In the genomic region with DNA sequence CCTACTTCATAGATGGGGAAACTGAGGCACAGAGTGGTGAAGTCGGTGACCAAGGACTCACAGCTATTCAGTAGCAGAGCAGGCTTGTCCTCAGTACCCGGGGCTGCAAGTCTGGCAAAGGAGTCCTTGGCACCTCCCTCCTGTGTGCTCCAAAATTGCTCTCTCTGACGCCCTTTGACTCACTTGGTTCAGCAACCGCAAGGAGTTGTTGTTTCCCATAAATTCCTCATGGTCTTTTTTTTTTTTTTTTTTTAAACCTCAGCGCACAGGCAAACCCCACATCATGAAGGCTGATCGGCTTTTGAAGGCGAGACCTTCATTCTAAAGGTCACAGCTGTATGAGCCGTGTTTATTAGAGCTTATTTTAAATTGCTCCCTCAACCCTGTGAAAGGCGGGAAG, we compare ENCODE assay signal across 14 cellular contexts.
DNase-seq lines count a peak whose midpoint lies in the region; ATAC-seq and TF ChIP-seq lines count a peak whose summit lies in the region.
"Had no signal": no experiment of that assay in that cellular context is flagged by ENCODE, and none has a peak within 500 bp of the region (broad histone marks: within the 10 kb centered on the region; RNA-seq: fewer than 3 reads in every experiment).

No MANE protein-coding gene starts in this region.

- DNase-seq in LHCN-M2 (ENCODE audit: low read depth) = peak; percentile 52
- peak; percentile 96 for DNase-seq in MCF 10A (ENCODE audit: unreplicated experiment)
- no peak for DNase-seq in left colon
- DNase-seq in vagina (ENCODE audit: extremely low spot score in 2 of 2) = no peak
- no peak for DNase-seq in NCI-H1417 treated with DMSO at 0.1 percent for 48 hours (lab: John Stamatoyannopoulos, UW)
- DNase-seq: activated CD4-positive, alpha-beta T cell treated with anti-CD3 and anti-CD28 coated beads, Interleukin-2, amount 50 U/mL, for 48 hours; activated naive CD4-positive, alpha-beta T cell treated with anti-CD3 and anti-CD28 coated beads for 36 hours; DMS79; effector CD8-positive, alpha-beta T cell; Karpas-422; NCI-H524 treated with DMSO at 0.1 percent for 48 hours had no signal

- TF ChIP-seq POLR2A in vagina (IDR thresholded peaks at IDR 0.05) = no peak

- peaks cover 25% of the 10 kb centered on the region for H3K4me1 ChIP-seq in vagina

- ATAC-seq in left colon (peak; percentile 43), HG03439 (IDR thresholded peaks at IDR 0.05; ENCODE audit: unreplicated experiment) (no peak), GM21717 (IDR thresholded peaks at IDR 0.05; ENCODE audit: unreplicated experiment) (no peak)

- TF ChIP-seq CTCF in MCF 10A (IDR thresholded peaks at IDR 0.05; ENCODE audit: unreplicated experiment) (no peak), vagina (IDR thresholded peaks at IDR 0.05) (no peak)

- peaks cover 53% of the 10 kb centered on the region for H3K4me1 Mint-ChIP-seq in MCF 10A (ENCODE audit: insufficient read depth, unreplicated experiment)

- CTCF ChIA-PET in MCF 10A (lab: Yijun Ruan, JAX) = interaction anchor here (0.7 to 2.7 kb wide), 10 partner anchors 12 to 154 kb away, joined by 3 to 17 read pairs (median 4); no protein-coding TSS in a partner anchor

- no peaks in the 10 kb centered on the region for H3K36me3 Mint-ChIP-seq in MCF 10A (ENCODE audit: insufficient read depth, unreplicated experiment)

- H3K4me3 ChIP-seq in vagina = no peak overlapping the region

- peak overlapping the region; percentile 91 for H3K27ac Mint-ChIP-seq in MCF 10A (ENCODE audit: low read depth, unreplicated experiment)
- H3K27ac Mint-ChIP-seq: activated naive CD4-positive, alpha-beta T cell treated with anti-CD3 and anti-CD28 coated beads for 36 hours had no signal

- H3K9me3 ChIP-seq in vagina = no peaks in the 10 kb centered on the region

- peaks cover 8% of the 10 kb centered on the region for H3K9me3 Mint-ChIP-seq in MCF 10A (ENCODE audit: unreplicated experiment)
- H3K9me3 Mint-ChIP-seq: activated naive CD4-positive, alpha-beta T cell treated with anti-CD3 and anti-CD28 coated beads for 36 hours; neural crest cell had no signal

- H3K27me3 ChIP-seq in vagina = no peaks in the 10 kb centered on the region

- no peaks in the 10 kb centered on the region for H3K36me3 ChIP-seq in vagina

- H3K27me3 Mint-ChIP-seq in MCF 10A (ENCODE audit: insufficient read depth, unreplicated experiment) = no peaks in the 10 kb centered on the region

- H3K27ac ChIP-seq in vagina = peak overlapping the region; percentile 68

- POLR2A ChIA-PET in MCF 10A (lab: Yijun Ruan, JAX) = interaction anchor here (0.6 to 6.0 kb wide), 33 partner anchors 12 to 625 kb away, joined by 3 to 96 read pairs (median 4); a partner anchor contains a TSS

- BruUV-seq in MCF 10A (replicated peaks; lab: Mats Ljungman, UMichigan) = no TSS peak

- peak overlapping the region; percentile 24 for H3K4me3 Mint-ChIP-seq in MCF 10A (ENCODE audit: unreplicated experiment)
- H3K4me3 Mint-ChIP-seq: activated naive CD4-positive, alpha-beta T cell treated with anti-CD3 and anti-CD28 coated beads for 36 hours; neural crest cell had no signal

- intact Hi-C loops in MCF 10A (cut with micrococcal nuclease) = loop anchor here (5.0 kb wide), 1 partner anchor 43 kb away; no protein-coding TSS in a partner anchor
- intact Hi-C loops in left colon (cut with DNase I, micrococcal nuclease) = no loop called here
- intact Hi-C loops in vagina (cut with DNase I) = no loop called here

Comparison
In these comparisons a context has a peak if more than half of its experiments do, and no peak if none do; other contexts are left out.
1. DNase-seq: peak in LHCN-M2 (single experiment) and MCF 10A (single experiment); none in left colon (0 of 2), vagina (0 of 2) and NCI-H1417 treated with DMSO at 0.1 percent for 48 hours (single experiment).